ENCODE assay signal across 36 cellular contexts in the genomic region with DNA sequence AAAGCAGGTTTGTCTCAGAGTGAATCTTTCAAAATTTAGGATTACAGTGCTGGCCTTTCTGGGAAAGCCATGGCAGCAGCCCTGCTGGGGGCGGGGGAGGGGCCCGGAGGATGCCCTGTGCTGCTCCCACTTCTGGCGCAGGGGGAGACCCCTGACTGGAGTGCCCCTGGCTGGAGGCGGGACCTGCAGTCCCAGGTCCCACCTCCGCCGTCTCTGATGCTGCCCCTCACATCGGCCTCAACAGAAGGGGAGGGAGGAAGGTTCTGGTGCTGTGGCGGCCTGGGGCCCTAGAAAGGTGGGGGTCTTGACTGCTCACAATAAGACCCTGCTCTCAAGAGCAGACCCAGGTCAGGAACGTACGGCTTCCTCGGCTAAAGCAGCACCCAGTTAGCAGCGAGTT.
"Had no signal": no experiment of that assay in that cellular context is flagged by ENCODE, and none has a peak within 500 bp of the region (broad histone marks: within the 10 kb centered on the region; RNA-seq: fewer than 3 reads in every experiment).

No MANE protein-coding gene starts in this region.

- H3K36me3 Mint-ChIP-seq: activated naive CD4-positive, alpha-beta T cell treated with anti-CD3 and anti-CD28 coated beads, Interleukin-2, amount 50 U/mL, for 72 hours had no signal

- H3K27me3 ChIP-seq: adrenal gland, body of pancreas, brain microvascular endothelial cell, breast epithelium had no signal

- H3K27ac Mint-ChIP-seq: activated B cell treated with CpG ODN at 0.5 μM for 24 hours; activated CD4-positive, alpha-beta memory T cell treated with anti-CD3 and anti-CD28 coated beads for 36 hours; activated CD4-positive, alpha-beta T cell treated with anti-CD3 and anti-CD28 coated beads for 36 hours; activated CD4-positive, alpha-beta T cell treated with anti-CD3 and anti-CD28 coated beads, Interleukin-2, amount 10 ng/mL, durations not matched to agents 7 days and 5 days; activated CD8-positive, alpha-beta T cell treated with anti-CD3 and anti-CD28 coated beads for 36 hours; activated naive CD4-positive, alpha-beta T cell treated with anti-CD3 and anti-CD28 coated beads for 36 hours; activated naive CD4-positive, alpha-beta T cell treated with anti-CD3 and anti-CD28 coated beads, Interleukin-2, amount 50 U/mL, for 72 hours; activated naive CD8-positive, alpha-beta T cell treated with anti-CD3 and anti-CD28 coated beads for 36 hours; activated T-cell treated with anti-CD3 and anti-CD28 coated beads, Interleukin-2, amount 50 U/mL, for 72 hours; activated T-helper 1 cell treated with anti-CD3 and anti-CD28 coated beads, Interleukin-12 subunit alpha, Interleukin-12 subunit beta, Interleukin-2, Interleukin-4 antibody, amounts not matched to agents 30 ng/mL and 10 ng/mL and 1 ng/mL, durations not matched to agents 14 hours and 24 hours and 36 hours; activated T-helper 17 cell treated with anti-CD3 and anti-CD28 coated beads, Interleukin-2, amount 50 U/mL, for 72 hours; T-helper 1 cell treated with Interleukin-12 subunit alpha and Interleukin-12 subunit beta and Interleukin-4 antibody, amounts not matched to agents 30 μg/mL and 1 μg/mL, for 36 hours; T-helper 2 cell treated with Interferon-gamma antibody and Interleukin-4, amounts not matched to agents 5 μg/mL and 100 μg/mL, for 36 hours had no signal

- H3K27ac ChIP-seq: adrenal gland, body of pancreas, brain microvascular endothelial cell, breast epithelium, WERI-Rb-1 had no signal

- H3K9me3 Mint-ChIP-seq: activated B cell treated with CpG ODN at 0.5 μM for 24 hours; activated CD4-positive, alpha-beta memory T cell treated with anti-CD3 and anti-CD28 coated beads for 36 hours; activated CD4-positive, alpha-beta T cell treated with anti-CD3 and anti-CD28 coated beads, Interleukin-2, amount 10 ng/mL, durations not matched to agents 7 days and 5 days; activated CD8-positive, alpha-beta T cell treated with anti-CD3 and anti-CD28 coated beads for 36 hours; activated naive CD4-positive, alpha-beta T cell treated with anti-CD3 and anti-CD28 coated beads, Interleukin-2, amount 50 U/mL, for 72 hours; activated naive CD8-positive, alpha-beta T cell treated with anti-CD3 and anti-CD28 coated beads for 36 hours; activated T-cell treated with anti-CD3 and anti-CD28 coated beads, Interleukin-2, amount 50 U/mL, for 4 hours; activated T-cell treated with anti-CD3 and anti-CD28 coated beads, Interleukin-2, amount 50 U/mL, for 72 hours; activated T-helper 1 cell treated with anti-CD3 and anti-CD28 coated beads, Interleukin-12 subunit alpha, Interleukin-12 subunit beta, Interleukin-2, Interleukin-4 antibody, amounts not matched to agents 30 ng/mL and 10 ng/mL and 1 ng/mL, durations not matched to agents 14 hours and 24 hours and 36 hours; activated T-helper 17 cell treated with anti-CD3 and anti-CD28 coated beads, Interleukin-2, amount 50 U/mL, for 72 hours; T-helper 1 cell treated with Interleukin-12 subunit alpha and Interleukin-12 subunit beta and Interleukin-4 antibody, amounts not matched to agents 30 μg/mL and 1 μg/mL, for 36 hours; T-helper 2 cell treated with Interferon-gamma antibody and Interleukin-4, amounts not matched to agents 5 μg/mL and 100 μg/mL, for 36 hours had no signal

- H3K4me1 Mint-ChIP-seq: activated B cell treated with CpG ODN at 0.5 μM for 24 hours; activated CD4-positive, alpha-beta T cell treated with anti-CD3 and anti-CD28 coated beads for 36 hours; activated CD4-positive, alpha-beta T cell treated with anti-CD3 and anti-CD28 coated beads, Interleukin-2, amount 10 ng/mL, durations not matched to agents 7 days and 5 days; activated naive CD8-positive, alpha-beta T cell treated with anti-CD3 and anti-CD28 coated beads for 36 hours had no signal

- H3K27me3 Mint-ChIP-seq: activated B cell treated with CpG ODN at 0.5 μM for 24 hours; activated CD4-positive, alpha-beta memory T cell treated with anti-CD3 and anti-CD28 coated beads for 36 hours; activated CD4-positive, alpha-beta T cell treated with anti-CD3 and anti-CD28 coated beads for 36 hours; activated CD4-positive, alpha-beta T cell treated with anti-CD3 and anti-CD28 coated beads, Interleukin-2, amount 10 ng/mL, durations not matched to agents 7 days and 5 days; activated CD8-positive, alpha-beta T cell treated with anti-CD3 and anti-CD28 coated beads for 36 hours; activated naive CD8-positive, alpha-beta T cell treated with anti-CD3 and anti-CD28 coated beads for 36 hours; activated T-helper 17 cell treated with anti-CD3 and anti-CD28 coated beads, Interleukin-2, amount 50 U/mL, for 72 hours had no signal

- H3K4me3 Mint-ChIP-seq: activated B cell treated with CpG ODN at 0.5 μM for 24 hours; activated CD4-positive, alpha-beta memory T cell treated with anti-CD3 and anti-CD28 coated beads for 36 hours; activated CD4-positive, alpha-beta T cell treated with anti-CD3 and anti-CD28 coated beads for 36 hours; activated CD4-positive, alpha-beta T cell treated with anti-CD3 and anti-CD28 coated beads, Interleukin-2, amount 10 ng/mL, durations not matched to agents 7 days and 5 days; activated CD8-positive, alpha-beta T cell treated with anti-CD3 and anti-CD28 coated beads for 36 hours; activated naive CD4-positive, alpha-beta T cell treated with anti-CD3 and anti-CD28 coated beads for 36 hours; activated naive CD8-positive, alpha-beta T cell treated with anti-CD3 and anti-CD28 coated beads for 36 hours; activated T-cell treated with anti-CD3 and anti-CD28 coated beads, Interleukin-2, amount 50 U/mL, for 4 hours; activated T-cell treated with anti-CD3 and anti-CD28 coated beads, Interleukin-2, amount 50 U/mL, for 72 hours; activated T-helper 1 cell treated with anti-CD3 and anti-CD28 coated beads, Interleukin-12 subunit alpha, Interleukin-12 subunit beta, Interleukin-2, Interleukin-4 antibody, amounts not matched to agents 30 ng/mL and 10 ng/mL and 1 ng/mL, durations not matched to agents 14 hours and 24 hours and 36 hours; activated T-helper 17 cell treated with anti-CD3 and anti-CD28 coated beads, Interleukin-2, amount 50 U/mL, for 72 hours; T-helper 1 cell treated with Interleukin-12 subunit alpha and Interleukin-12 subunit beta and Interleukin-4 antibody, amounts not matched to agents 30 μg/mL and 1 μg/mL, for 36 hours; T-helper 2 cell treated with Interferon-gamma antibody and Interleukin-4, amounts not matched to agents 5 μg/mL and 100 μg/mL, for 36 hours had no signal

- FAIRE-seq: astrocyte had no signal

- H3K4me1 ChIP-seq: body of pancreas, breast epithelium had no signal

- H3K36me3 ChIP-seq: WERI-Rb-1 had no signal

- H3K9me3 ChIP-seq: adrenal gland, body of pancreas, breast epithelium had no signal

- DNase-seq: activated B cell treated with CpG ODN at 0.5 μM for 24 hours; activated CD4-positive, alpha-beta memory T cell treated with anti-CD3 and anti-CD28 coated beads for 36 hours; activated CD4-positive, alpha-beta T cell treated with anti-CD3 and anti-CD28 coated beads for 1 hour; activated CD4-positive, alpha-beta T cell treated with anti-CD3 and anti-CD28 coated beads for 36 hours; activated CD4-positive, alpha-beta T cell treated with anti-CD3 and anti-CD28 coated beads for 48 hours; activated CD4-positive, alpha-beta T cell treated with anti-CD3 and anti-CD28 coated beads, Interleukin-2, amount 10 ng/mL, durations not matched to agents 7 days and 5 days; activated CD8-positive, alpha-beta memory T cell treated with anti-CD3 and anti-CD28 coated beads, Interleukin-2, amount 50 U/mL, for 4 hours; activated CD8-positive, alpha-beta T cell treated with anti-CD3 and anti-CD28 coated beads for 36 hours; activated effector memory CD4-positive, alpha-beta T cell treated with anti-CD3 and anti-CD28 coated beads, Interleukin-2, amount 50 U/mL, for 16 hours; activated gamma-delta T cell treated with Interleukin-2 at 50 U/mL for 16 hours; activated naive CD4-positive, alpha-beta T cell; activated naive CD4-positive, alpha-beta T cell treated with anti-CD3 and anti-CD28 coated beads for 36 hours; activated naive CD4-positive, alpha-beta T cell treated with anti-CD3 and anti-CD28 coated beads, Interleukin-2, amount 50 U/mL, for 16 hours; activated naive CD8-positive, alpha-beta T cell treated with anti-CD3 and anti-CD28 coated beads for 36 hours; activated T-cell treated with anti-CD3 and anti-CD28 coated beads for 4 hours; activated T-cell treated with anti-CD3 and anti-CD28 coated beads, Interleukin-2, amount 50 U/mL, for 1 hour; activated T-cell treated with anti-CD3 and anti-CD28 coated beads, Interleukin-2, amount 50 U/mL, for 4 hours; activated T-cell treated with anti-CD3 and anti-CD28 coated beads, Interleukin-2, amount 50 U/mL, for 72 hours; adrenal gland; amniotic stem cell; aorta; body of pancreas; brain microvascular endothelial cell; central memory CD4-positive, alpha-beta T cell; SW 1271; T-helper 1 cell; T-helper 2 cell; T-helper 9 cell; WERI-Rb-1 had no signal

- ATAC-seq: activated CD4-positive, alpha-beta T cell treated with anti-CD3 and anti-CD28 coated beads for 36 hours; activated CD8-positive, alpha-beta T cell treated with anti-CD3 and anti-CD28 coated beads for 36 hours; activated naive CD4-positive, alpha-beta T cell treated with anti-CD3 and anti-CD28 coated beads, Interleukin-2, amount 50 U/mL, for 72 hours; activated T-cell treated with anti-CD3 and anti-CD28 coated beads, Interleukin-2, amount 50 U/mL, for 4 hours; activated T-cell treated with anti-CD3 and anti-CD28 coated beads, Interleukin-2, amount 50 U/mL, for 72 hours; activated T-helper 17 cell treated with anti-CD3 and anti-CD28 coated beads, Interleukin-2, amount 50 U/mL, for 72 hours; body of pancreas had no signal

- H3K4me3 ChIP-seq: adrenal gland, body of pancreas, breast epithelium had no signal
